In genomic region chr7:103307487-103308231, GRCh38 we compare ENCODE assay signal across 23 cellular contexts. TPM values are rescaled to one million over a fixed set of nuclear protein-coding genes. Genes with fewer than 3 reads are reported as not detected.
DNase-seq lines count a peak whose midpoint lies in the region; ATAC-seq, FAIRE-seq and TF ChIP-seq lines count a peak whose summit lies in the region.
"Had no signal": no experiment of that assay in that cellular context is flagged by ENCODE, and none has a peak within 500 bp of the region (broad histone marks: within the 10 kb centered on the region; RNA-seq: fewer than 3 reads in every experiment).

No MANE protein-coding gene starts in this region.

- CTCF ChIA-PET in T-cell (lab: Charles Lee): no interaction called here

- no peak overlapping the region for H3K4me3 ChIP-seq in SK-N-MC
- no peak overlapping the region for H3K4me3 ChIP-seq in right atrium auricular region
- H3K4me3 ChIP-seq: body of pancreas, lung, prostate gland, spleen, upper lobe of right lung had no signal

- no peak overlapping the region for H3K9ac ChIP-seq in SK-N-MC (ENCODE audit: insufficient read length)

- H3K27ac Mint-ChIP-seq in T-cell: peak overlapping the region in 1 of 2 donors; percentile 11
- H3K27ac Mint-ChIP-seq: dendritic cell treated with granulocyte-macrophage colony-stimulating factor and Interleukin-4, amounts not matched to agents 40 ng/mL and 50 ng/mL, for 4 days; nephron had no signal

- peaks cover 41% of the 10 kb centered on the region for H3K36me3 Mint-ChIP-seq in T-cell

- H3K27ac ChIP-seq in SK-N-MC: peak overlapping the region; percentile 61
- H3K27ac ChIP-seq in right atrium auricular region: no peak overlapping the region
- H3K27ac ChIP-seq: 22Rv1, body of pancreas, upper lobe of right lung had no signal

- no peaks in the 10 kb centered on the region for H3K4me1 ChIP-seq in right atrium auricular region
- H3K4me1 ChIP-seq: prostate gland, upper lobe of right lung had no signal

- H3K4me1 Mint-ChIP-seq in T-cell: peaks cover 7 to 12% (median 9%) of the 10 kb centered on the region in 3 donors
- H3K4me1 Mint-ChIP-seq: nephron had no signal

- DNase-seq in DMS53 (lab: John Stamatoyannopoulos, UW): peak; percentile 19
- DNase-seq in DMS53 treated with DMSO at 0.1 percent for 48 hours (lab: John Stamatoyannopoulos, UW; ENCODE audit: unreplicated experiment): no peak
- peak; percentile 20 for DNase-seq in GM13976 (ENCODE audit: low spot score)
- DNase-seq in SK-N-MC (ENCODE audit: low read depth, low spot score): no peak
- no peak for DNase-seq in right atrium auricular region (ENCODE audit: low spot score)
- DNase-seq in RCC 7860 (ENCODE audit: low spot score): no peak
- DNase-seq in T-cell: no peak
- DNase-seq: activated CD4-positive, alpha-beta T cell treated with anti-CD3 and anti-CD28 coated beads, Interleukin-2, amount 50 U/mL, for 48 hours; body of pancreas; DND-41; GOT3; head of caudate nucleus; NCI-H1694 treated with DMSO at 0.1 percent for 48 hours; spleen; upper lobe of right lung had no signal

- in situ Hi-C loops in GM13976 (cut with MboI; ENCODE audit: low sequenced_read_pairs, unreplicated experiment): no loop called here

- FAIRE-seq in RCC 7860 (lab: Jason Lieb, UNC): no peak
- FAIRE-seq: TTC549 had no signal

- H3K9me3 ChIP-seq in SK-N-MC (ENCODE audit: low read depth, low read length): no peaks in the 10 kb centered on the region
- H3K9me3 ChIP-seq in right atrium auricular region: no peaks in the 10 kb centered on the region
- H3K9me3 ChIP-seq: body of pancreas, prostate gland, spleen, upper lobe of right lung had no signal

- TF ChIP-seq CTCF in GM13976 (IDR thresholded peaks at IDR 0.05; ENCODE audit: borderline replicate concordance, control extremely low read depth, extremely low read depth, insufficient read depth, missing control alignments) (no peak), right atrium auricular region (IDR thresholded peaks at IDR 0.05) (no peak)

- no peaks in the 10 kb centered on the region for H3K27me3 ChIP-seq in right atrium auricular region
- H3K27me3 ChIP-seq: body of pancreas, spleen, upper lobe of right lung had no signal

- H3K4me3 Mint-ChIP-seq in T-cell: no peak overlapping the region
- H3K4me3 Mint-ChIP-seq: CD14-positive monocyte; dendritic cell treated with granulocyte-macrophage colony-stimulating factor and Interleukin-4, amounts not matched to agents 40 ng/mL and 50 ng/mL, for 4 days; nephron had no signal

- ATAC-seq in esophagus mucosa (peak; percentile 63), T-cell (replicated peaks in 1 of 4) (no peak)
- ATAC-seq: body of pancreas, upper lobe of right lung had no signal

- H3K9me3 Mint-ChIP-seq in T-cell: no peaks in the 10 kb centered on the region
- H3K9me3 Mint-ChIP-seq: CD14-positive monocyte; dendritic cell treated with granulocyte-macrophage colony-stimulating factor and Interleukin-4, amounts not matched to agents 40 ng/mL and 50 ng/mL, for 4 days; nephron had no signal

- POLR2A ChIA-PET in T-cell (lab: Charles Lee): interaction anchor here (0.5 to 0.9 kb wide), 2 partner anchors 10 to 1955 kb away, joined by 3 read pairs; no protein-coding TSS in a partner anchor

- peaks cover 96% of the 10 kb centered on the region for H3K36me3 ChIP-seq in SK-N-MC (ENCODE audit: insufficient read depth, low read length)
- peaks cover 93% of the 10 kb centered on the region for H3K36me3 ChIP-seq in right atrium auricular region

- no peaks in the 10 kb centered on the region for H3K27me3 Mint-ChIP-seq in T-cell
- H3K27me3 Mint-ChIP-seq: dendritic cell treated with granulocyte-macrophage colony-stimulating factor and Interleukin-4, amounts not matched to agents 40 ng/mL and 50 ng/mL, for 4 days had no signal

RNA-seq across cellular contexts. Expression of gene PMPCB, which starts 10.4 kb away (rescaled TPM):
- total RNA-seq in esophagus mucosa (42.0 TPM), right atrium auricular region (10 to 100 TPM; 37.2 to 47.4 TPM), T-cell (10 to 100 TPM; 62.5 to 91.1 (median 66.2) TPM)

RNA-seq across cellular contexts. Expression of gene DNAJC2, which starts 36.9 kb away (rescaled TPM):
- total RNA-seq in esophagus mucosa: 14.6 TPM
- 10 to 100 TPM in 1 of 2 donors, 1 to 10 TPM in 1; 7.7 to 14.4 TPM for total RNA-seq in right atrium auricular region
- 10 to 100 TPM; 34.5 to 57.6 (median 40.0) TPM for total RNA-seq in T-cell

RNA-seq across cellular contexts. Expression of gene PSMC2, which starts 39.8 kb away (rescaled TPM):
- total RNA-seq in esophagus mucosa (73.1 TPM), right atrium auricular region (10 to 100 TPM; 89.5 to 99.6 TPM), T-cell (10 to 100 TPM; 61.8 to 72.6 (median 66.6) TPM)

Comparison
In these comparisons a context has a peak if more than half of its experiments do, and no peak if none do; other contexts are left out.
1. DNase-seq: peak in DMS53 (single experiment) and GM13976 (single experiment); none in DMS53 treated with DMSO at 0.1 percent for 48 hours (single experiment), SK-N-MC (single experiment), right atrium auricular region (single experiment), RCC 7860 (single experiment) and T-cell (0 of 34).